20 cellular contexts compared by ENCODE assay signal in the genomic region with DNA sequence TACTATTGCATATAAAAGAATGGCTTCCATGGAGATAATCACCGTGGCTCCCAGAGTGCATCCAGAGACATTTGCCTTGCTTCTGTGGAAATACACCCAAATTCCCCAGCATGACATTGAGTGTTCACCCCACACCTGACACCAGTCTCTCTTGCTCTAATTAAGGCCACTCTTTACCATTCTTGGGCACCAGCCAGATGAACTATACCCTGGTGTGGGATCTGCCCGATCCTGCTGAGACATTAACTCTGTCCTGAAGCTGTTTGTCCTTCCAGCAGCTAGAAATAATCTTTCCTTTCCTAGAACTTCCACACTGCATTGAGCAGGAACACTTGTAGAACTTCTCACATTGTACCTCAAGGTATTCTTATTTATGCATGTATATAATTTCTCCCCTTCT.
A peak's percentile ranks its signal among the peaks of the same experiment; 100 is the strongest.
DNase-seq lines count a peak whose midpoint lies in the region; ATAC-seq and TF ChIP-seq lines count a peak whose summit lies in the region.
"Had no signal": no experiment of that assay in that cellular context is flagged by ENCODE, and none has a peak within 500 bp of the region (broad histone marks: within the 10 kb centered on the region; RNA-seq: fewer than 3 reads in every experiment).

No MANE protein-coding gene starts in this region.

- 0 out of 2 replicates have a peak, but pooled peaks cover 6% of the 10 kb centered on the region for H3K36me3 Mint-ChIP-seq in HFFc6 (ENCODE audit: low read depth)
- H3K36me3 Mint-ChIP-seq in WTC11: no peaks in the 10 kb centered on the region

- H3K27me3 ChIP-seq in stomach: no peaks in the 10 kb centered on the region
- H3K27me3 ChIP-seq: dorsolateral prefrontal cortex had no signal

- 43 to 67% (median 58%) methylated on average over 2 of the region's 2 CpGs for WGBS in stomach, 5 donors

- H3K9me3 ChIP-seq in mucosa of descending colon (no peaks in the 10 kb centered on the region), stomach (no peaks in the 10 kb centered on the region)

- H3K27me3 Mint-ChIP-seq in HFFc6 (ENCODE audit: insufficient read depth) (no peaks in the 10 kb centered on the region; the same call in none of the 2 replicates), WTC11 (ENCODE audit: low read depth) (no peaks in the 10 kb centered on the region)
- H3K27me3 Mint-ChIP-seq: activated naive CD8-positive, alpha-beta T cell treated with anti-CD3 and anti-CD28 coated beads for 36 hours had no signal

- no peak for DNase-seq in HFFc6
- no peak for DNase-seq in WTC11 (ENCODE audit: low spot score)
- DNase-seq in mucosa of descending colon: peak in 1 of 3 donors; percentile 69
- no peak for DNase-seq in stomach
- no peak for DNase-seq in pons (ENCODE audit: low spot score)
- DNase-seq in DMS79 (lab: John Stamatoyannopoulos, UW): no peak
- DNase-seq: activated CD4-positive, alpha-beta T cell treated with anti-CD3 and anti-CD28 coated beads for 1 hour; activated CD8-positive, alpha-beta T cell treated with anti-CD3 and anti-CD28 coated beads, Interleukin-2, amount 10 ng/mL, durations not matched to agents 7 days and 5 days; activated effector memory CD4-positive, alpha-beta T cell treated with Interleukin-2 at 50 U/mL for 16 hours; activated naive CD8-positive, alpha-beta T cell treated with anti-CD3 and anti-CD28 coated beads for 36 hours; central memory CD4-positive, alpha-beta T cell; islet precursor cell; NCI-H1436; NCI-H2107; NCI-H82; stimulated activated CD4-positive, alpha-beta T cell treated with anti-CD3 and anti-CD28 coated beads, Interleukin-2, amount 100 ng/mL, for 48 hours had no signal

- CTCF ChIA-PET in WTC11 (lab: Charles Lee): no interaction called here

- POLR2A ChIA-PET in WTC11 (lab: Charles Lee): no interaction called here

- H3K9me3 Mint-ChIP-seq in HFFc6 (no peaks in the 10 kb centered on the region), WTC11 (no peaks in the 10 kb centered on the region)
- H3K9me3 Mint-ChIP-seq: activated naive CD8-positive, alpha-beta T cell treated with anti-CD3 and anti-CD28 coated beads for 36 hours; CD14-positive monocyte had no signal

- H3K27ac Mint-ChIP-seq in HFFc6 (peak overlapping the region; percentile 7; the same call in 1 of the 2 replicates), WTC11 (peak overlapping the region; percentile 37)
- H3K27ac Mint-ChIP-seq: activated CD8-positive, alpha-beta T cell treated with anti-CD3 and anti-CD28 coated beads, Interleukin-2, amount 10 ng/mL, durations not matched to agents 7 days and 5 days; activated naive CD8-positive, alpha-beta T cell treated with anti-CD3 and anti-CD28 coated beads for 36 hours had no signal

- peak overlapping the region in 4 of 5 donors; percentile 76 to 94 (median 84) for H3K27ac ChIP-seq in stomach

- TF ChIP-seq POLR2A in stomach (IDR thresholded peaks at IDR 0.05): no peak

- H3K4me3 ChIP-seq in mucosa of descending colon: no peak overlapping the region
- H3K4me3 ChIP-seq in stomach: no peak overlapping the region
- H3K4me3 ChIP-seq: dorsolateral prefrontal cortex, lung had no signal

- ATAC-seq in WTC11 (no peak), mucosa of descending colon (peak; percentile 31), HG03095 (IDR thresholded peaks at IDR 0.05; ENCODE audit: unreplicated experiment) (no peak)
- ATAC-seq: activated CD8-positive, alpha-beta T cell treated with anti-CD3 and anti-CD28 coated beads, Interleukin-2, amount 10 ng/mL, durations not matched to agents 7 days and 5 days had no signal

- H3K36me3 ChIP-seq in mucosa of descending colon (ENCODE audit: low read depth) (no peaks in the 10 kb centered on the region), stomach (peaks cover 0 to 13% (median 5%) of the 10 kb centered on the region in 4 donors)

- no peak overlapping the region for H3K4me3 Mint-ChIP-seq in HFFc6
- H3K4me3 Mint-ChIP-seq in WTC11: no peak overlapping the region
- H3K4me3 Mint-ChIP-seq: activated CD8-positive, alpha-beta T cell treated with anti-CD3 and anti-CD28 coated beads, Interleukin-2, amount 10 ng/mL, durations not matched to agents 7 days and 5 days; activated naive CD8-positive, alpha-beta T cell treated with anti-CD3 and anti-CD28 coated beads for 36 hours; CD14-positive monocyte had no signal

- peaks cover 44% of the 10 kb centered on the region for H3K4me1 Mint-ChIP-seq in HFFc6 (ENCODE audit: low read depth)
- H3K4me1 Mint-ChIP-seq in WTC11: peaks cover 11% of the 10 kb centered on the region; the same call in 1 of the 2 replicates

- intact Hi-C loops in mucosa of descending colon (cut with DNase I, micrococcal nuclease): no loop called here
- intact Hi-C loops in stomach (cut with DNase I; ENCODE audit: low total_unique reads): no loop called here

- no peak for TF ChIP-seq EP300 in stomach (IDR thresholded peaks at IDR 0.05)

- TF ChIP-seq CTCF in HFFc6 (IDR thresholded peaks at IDR 0.05) (no peak), WTC11 (IDR thresholded peaks at IDR 0.05) (no peak), mucosa of descending colon (IDR thresholded peaks at IDR 0.05) (no peak), stomach (IDR thresholded peaks at IDR 0.05) (no peak)

- H3K4me1 ChIP-seq in mucosa of descending colon (ENCODE audit: low read depth) (peaks cover 35% of the 10 kb centered on the region), stomach (peaks cover 51 to 92% (median 68%) of the 10 kb centered on the region in 4 donors)

TF ChIP-seq in WTC11, 78 proteins besides CTCF, POLR2A, EP300 and RAD21:
- TF ChIP-seq OVOL2 (CRISPR knock-in tag; IDR thresholded peaks at IDR 0.05; ENCODE audit: borderline replicate concordance): no peak
- no peak for TF ChIP-seq ESRRA (CRISPR knock-in tag; IDR thresholded peaks at IDR 0.05; ENCODE audit: borderline replicate concordance)
- no peak for TF ChIP-seq ZSCAN18 (CRISPR knock-in tag; IDR thresholded peaks at IDR 0.05)
- no peak for TF ChIP-seq NFYB (CRISPR knock-in tag; conservative IDR thresholded peaks at IDR 0.05; ENCODE audit: low read depth)
- no peak for TF ChIP-seq ZNF396 (CRISPR knock-in tag; IDR thresholded peaks at IDR 0.05; ENCODE audit: borderline replicate concordance)
- TF ChIP-seq NFATC4 (CRISPR knock-in tag; IDR thresholded peaks at IDR 0.05): no peak
- no peak for TF ChIP-seq KAT7 (CRISPR knock-in tag; IDR thresholded peaks at IDR 0.05; ENCODE audit: borderline replicate concordance)
- TF ChIP-seq ZNF232 (CRISPR knock-in tag; IDR thresholded peaks at IDR 0.05): no peak
- TF ChIP-seq ZMAT4 (CRISPR knock-in tag; IDR thresholded peaks at IDR 0.05): no peak
- no peak for TF ChIP-seq CREM (CRISPR knock-in tag; IDR thresholded peaks at IDR 0.05)
- no peak for TF ChIP-seq HMGA2 (CRISPR knock-in tag; IDR thresholded peaks at IDR 0.05)
- TF ChIP-seq MYBL2 (CRISPR knock-in tag; IDR thresholded peaks at IDR 0.05): no peak
